ENCODE assay signal across 14 cellular contexts in the genomic region with DNA sequence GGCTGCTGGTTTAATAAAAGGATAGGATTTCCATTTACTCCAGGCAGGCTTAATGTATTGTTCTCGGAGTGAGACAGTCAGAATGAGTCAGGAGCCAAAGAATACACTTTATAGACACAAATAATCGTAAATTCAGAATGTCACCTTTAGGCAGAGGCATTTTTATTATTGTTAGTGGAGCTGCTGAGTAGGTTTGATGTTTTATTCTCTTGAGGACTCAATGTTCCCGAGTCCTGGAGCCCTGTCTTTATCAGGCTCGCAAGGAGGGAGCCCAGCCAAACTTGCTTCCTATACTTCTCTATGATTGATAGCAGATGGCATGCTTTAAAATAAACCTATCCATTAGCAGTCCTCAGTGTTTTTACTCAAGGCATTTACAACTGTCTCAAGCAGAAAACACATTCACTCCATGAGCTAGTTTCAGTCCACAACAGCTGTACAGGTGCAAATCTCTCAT.
DNase-seq lines count a peak whose midpoint lies in the region; ATAC-seq and TF ChIP-seq lines count a peak whose summit lies in the region.
"Had no signal": no experiment of that assay in that cellular context is flagged by ENCODE, and none has a peak within 500 bp of the region (broad histone marks: within the 10 kb centered on the region; RNA-seq: fewer than 3 reads in every experiment).

No MANE protein-coding gene starts in this region.

- peaks cover 5 to 19% of the 10 kb centered on the region in 2 experiments for H3K4me1 ChIP-seq in SK-N-SH (ENCODE audit: control insufficient read depth in 1 of 2, insufficient read depth in 2 of 2, low read depth in 1 of 2, low read length in 1 of 2)
- H3K4me1 ChIP-seq in foreskin keratinocyte: no peaks in the 10 kb centered on the region
- peaks cover 20% of the 10 kb centered on the region for H3K4me1 ChIP-seq in smooth muscle cell (ENCODE audit: low read depth)
- H3K4me1 ChIP-seq in A673 (ENCODE audit: insufficient read depth, low read length, poor library complexity, severe bottlenecking): peaks cover 11% of the 10 kb centered on the region
- no peaks in the 10 kb centered on the region for H3K4me1 ChIP-seq in mesendoderm (ENCODE audit: control insufficient read depth, low read depth, low read length)

- DNase-seq in NCI-H146 (lab: John Stamatoyannopoulos, UW) (peak; percentile 11), NCI-H146 treated with DMSO at 0.1 percent for 48 hours (lab: John Stamatoyannopoulos, UW; ENCODE audit: unreplicated experiment) (no peak), SK-N-SH (no peak), foreskin keratinocyte (peak; percentile 47 to 76), smooth muscle cell (lab: John Stamatoyannopoulos, UW; ENCODE audit: unreplicated experiment) (no peak), A673 (ENCODE audit: low spot score) (no peak), mesendoderm (no peak)
- no peak for DNase-seq in T-helper 2 cell treated with Interferon-gamma antibody and Interleukin-4, amounts not matched to agents 5 μg/mL and 100 μg/mL, for 36 hours (ENCODE audit: low spot score)
- DNase-seq: aorta, KG1, T-helper 17 cell, upper lobe of left lung had no signal

- H3K4me3 Mint-ChIP-seq in T-helper 2 cell treated with Interferon-gamma antibody and Interleukin-4, amounts not matched to agents 5 μg/mL and 100 μg/mL, for 36 hours: no peak overlapping the region
- H3K4me3 Mint-ChIP-seq: memory B cell, T-helper 17 cell had no signal

- H3K36me3 ChIP-seq in SK-N-SH (replicated peaks in 1 of 2; ENCODE audit: control insufficient read depth in 1 of 2, insufficient read depth in 2 of 2, low read length in 1 of 2) (no peaks in the 10 kb centered on the region), smooth muscle cell (ENCODE audit: low read depth) (no peaks in the 10 kb centered on the region), A673 (ENCODE audit: insufficient read depth, low read length, poor library complexity, severe bottlenecking) (no peaks in the 10 kb centered on the region), mesendoderm (ENCODE audit: control insufficient read depth, insufficient read depth, low read length) (no peaks in the 10 kb centered on the region)
- H3K36me3 ChIP-seq: upper lobe of left lung had no signal

- CTCF ChIA-PET in SK-N-SH (lab: Yijun Ruan, JAX): interaction anchor here (1.0 kb wide), 1 partner anchor 21 kb away, joined by 3 read pairs; no protein-coding TSS in a partner anchor
- CTCF ChIA-PET in A673 (lab: Charles Lee): interaction anchor here (0.7 kb wide), 1 partner anchor 10 kb away, joined by 3 read pairs; no protein-coding TSS in a partner anchor

- H2BK15ac ChIP-seq in mesendoderm (replicated peaks; ENCODE audit: low read depth): no peak overlapping the region

- H3K9ac ChIP-seq in SK-N-SH: peak overlapping the region; percentile 41; the same call in 1 of the 2 replicates
- no peak overlapping the region for H3K9ac ChIP-seq in smooth muscle cell (ENCODE audit: low read depth)
- H3K9ac ChIP-seq in mesendoderm (ENCODE audit: low read length): no peak overlapping the region

- no peak overlapping the region for H3K23ac ChIP-seq in mesendoderm (ENCODE audit: low read length)

- H3K9me2 ChIP-seq in SK-N-SH: no peaks in the 10 kb centered on the region

- peak overlapping the region; percentile 53 to 83; a peak in 3 of 4 replicates for H3K27ac ChIP-seq in SK-N-SH (ENCODE audit: low read depth in 2 of 2, low read length in 1 of 2)
- H3K27ac ChIP-seq in foreskin keratinocyte: no peak overlapping the region
- H3K27ac ChIP-seq in smooth muscle cell (ENCODE audit: low read depth): no peak overlapping the region
- no peak overlapping the region for H3K27ac ChIP-seq in A673 (ENCODE audit: low read depth, low read length, poor library complexity, severe bottlenecking)
- no peak overlapping the region for H3K27ac ChIP-seq in mesendoderm (ENCODE audit: low read depth, low read length)
- H3K27ac ChIP-seq: upper lobe of left lung had no signal

- H3K9me3 Mint-ChIP-seq in T-helper 2 cell treated with Interferon-gamma antibody and Interleukin-4, amounts not matched to agents 5 μg/mL and 100 μg/mL, for 36 hours: no peaks in the 10 kb centered on the region
- H3K9me3 Mint-ChIP-seq: memory B cell had no signal

- no peak for TF ChIP-seq CTCF in SK-N-SH (IDR thresholded peaks at IDR 0.05)
- TF ChIP-seq CTCF in foreskin keratinocyte (conservative IDR thresholded peaks at IDR 0.05): no peak
- TF ChIP-seq CTCF in smooth muscle cell (IDR thresholded peaks at IDR 0.05; ENCODE audit: borderline replicate concordance, insufficient read depth, poor library complexity, severe bottlenecking): no peak
- no peak for TF ChIP-seq CTCF in A673 (conservative IDR thresholded peaks at IDR 0.05; ENCODE audit: low read depth, low read length)

- H4K20me1 ChIP-seq in SK-N-SH (ENCODE audit: insufficient read depth) (no peaks in the 10 kb centered on the region), smooth muscle cell (ENCODE audit: low read depth) (no peaks in the 10 kb centered on the region)

- H3K56ac ChIP-seq in mesendoderm (ENCODE audit: low read length): no peak overlapping the region

- ATAC-seq in foreskin keratinocyte: peak; percentile 94
- ATAC-seq: T-helper 17 cell had no signal

- no TSS peak for BruUV-seq in A673 (replicated peaks; lab: Mats Ljungman, UMichigan)

- H3K4me3 ChIP-seq in SK-N-SH (ENCODE audit: low read depth in 2 of 2, low read length in 1 of 2) (no peak overlapping the region; a peak in 1 of 4 replicates), smooth muscle cell (no peak overlapping the region), A673 (ENCODE audit: low read depth, low read length, poor library complexity, severe bottlenecking) (no peak overlapping the region), mesendoderm (ENCODE audit: low read length) (no peak overlapping the region)
- H3K4me3 ChIP-seq: upper lobe of left lung had no signal

- no peaks in the 10 kb centered on the region for H3K27me3 ChIP-seq in SK-N-SH (ENCODE audit: insufficient read depth)
- no peaks in the 10 kb centered on the region for H3K27me3 ChIP-seq in foreskin keratinocyte
- H3K27me3 ChIP-seq in smooth muscle cell (ENCODE audit: low read depth): no peaks in the 10 kb centered on the region
- H3K27me3 ChIP-seq in A673 (replicated peaks; ENCODE audit: insufficient read depth, low read depth, low read length, poor library complexity): no peaks in the 10 kb centered on the region
- no peaks in the 10 kb centered on the region for H3K27me3 ChIP-seq in mesendoderm (ENCODE audit: insufficient read depth, low read length, poor library complexity)
- H3K27me3 ChIP-seq: upper lobe of left lung had no signal

- no peaks in the 10 kb centered on the region for H3K36me3 Mint-ChIP-seq in T-helper 2 cell treated with Interferon-gamma antibody and Interleukin-4, amounts not matched to agents 5 μg/mL and 100 μg/mL, for 36 hours (ENCODE audit: low read depth)
- H3K36me3 Mint-ChIP-seq: memory B cell had no signal

- intact Hi-C loops in A673 (cut with micrococcal nuclease; ENCODE audit: unreplicated experiment): no loop called here

- H3K9me3 ChIP-seq in SK-N-SH (no peaks in the 10 kb centered on the region), smooth muscle cell (replicated peaks; ENCODE audit: low read depth) (no peaks in the 10 kb centered on the region), A673 (ENCODE audit: low read depth, low read length, poor library complexity, severe bottlenecking) (no peaks in the 10 kb centered on the region)
- H3K9me3 ChIP-seq: upper lobe of left lung had no signal

- H2BK5ac ChIP-seq in mesendoderm (ENCODE audit: low read length): no peak overlapping the region

- H3K4me1 Mint-ChIP-seq in T-helper 2 cell treated with Interferon-gamma antibody and Interleukin-4, amounts not matched to agents 5 μg/mL and 100 μg/mL, for 36 hours (ENCODE audit: low read depth): no peaks in the 10 kb centered on the region
- H3K4me1 Mint-ChIP-seq: memory B cell, T-helper 17 cell had no signal

- H3F3A ChIP-seq in SK-N-SH (replicated peaks; ENCODE audit: insufficient read depth) (peaks cover 28% of the 10 kb centered on the region), smooth muscle cell (ENCODE audit: low read depth) (no peaks in the 10 kb centered on the region)

- no peak overlapping the region for H3K4ac ChIP-seq in mesendoderm (ENCODE audit: low read depth, low read length)

- H2AK5ac ChIP-seq in mesendoderm (ENCODE audit: low read length): no peak overlapping the region

- no peak overlapping the region for H4K8ac ChIP-seq in mesendoderm (ENCODE audit: low read depth, low read length)

- peak overlapping the region; percentile 52 for H2AFZ ChIP-seq in SK-N-SH (ENCODE audit: low read depth)
- peak overlapping the region; percentile 15 for H2AFZ ChIP-seq in smooth muscle cell (ENCODE audit: low read depth)

- H3K4me2 ChIP-seq in SK-N-SH: peak overlapping the region; percentile 63
- H3K4me2 ChIP-seq in smooth muscle cell: peak overlapping the region; percentile 7
- H3K4me2 ChIP-seq in mesendoderm (ENCODE audit: low read length): no peak overlapping the region

- H3K27me3 Mint-ChIP-seq in T-helper 2 cell treated with Interferon-gamma antibody and Interleukin-4, amounts not matched to agents 5 μg/mL and 100 μg/mL, for 36 hours (ENCODE audit: low read depth): no peaks in the 10 kb centered on the region
- H3K27me3 Mint-ChIP-seq: memory B cell, progenitor cell of endocrine pancreas had no signal

- 5% methylated on average over 4 of the region's 4 CpGs for WGBS in SK-N-SH (ENCODE audit: low lambda C conversion rate)
- WGBS in smooth muscle cell (ENCODE audit: low lambda C conversion rate): 48% methylated on average over 4 of the region's 4 CpGs
- WGBS in mesendoderm (ENCODE audit: extremely low coverage, insufficient coverage, low lambda C conversion rate): no CpG with 5 or more reads among the region's 4 CpGs

- POLR2A ChIA-PET in SK-N-SH (lab: Yijun Ruan, JAX) (no interaction called here), A673 (lab: Charles Lee; ENCODE audit: low non-redundant PET) (no interaction called here)

- no peak overlapping the region for H4K5ac ChIP-seq in mesendoderm (ENCODE audit: low read length)

- H3K79me2 ChIP-seq in SK-N-SH (ENCODE audit: insufficient read depth): no peaks in the 10 kb centered on the region
- H3K79me2 ChIP-seq in smooth muscle cell (ENCODE audit: low read depth): no peaks in the 10 kb centered on the region
- H3K79me2 ChIP-seq in mesendoderm (ENCODE audit: control insufficient read depth, insufficient read depth, low read length): no peaks in the 10 kb centered on the region

- no peak for TF ChIP-seq RAD21 in SK-N-SH (IDR thresholded peaks at IDR 0.05; ENCODE audit: low read length)

- H2BK120ac ChIP-seq in mesendoderm (ENCODE audit: low read depth, low read length): no peak overlapping the region

- no peak overlapping the region for H3K27ac Mint-ChIP-seq in T-helper 2 cell treated with Interferon-gamma antibody and Interleukin-4, amounts not matched to agents 5 μg/mL and 100 μg/mL, for 36 hours
- H3K27ac Mint-ChIP-seq: memory B cell, progenitor cell of endocrine pancreas, T-helper 17 cell had no signal

- no peak overlapping the region for H3K18ac ChIP-seq in mesendoderm (ENCODE audit: low read length)

- no peaks in the 10 kb centered on the region for H3K79me1 ChIP-seq in mesendoderm (ENCODE audit: low read length)

- TF ChIP-seq EP300 in SK-N-SH (IDR thresholded peaks at IDR 0.05; ENCODE audit: borderline replicate concordance in 1 of 2, low read depth in 1 of 2, low read length in 1 of 2): peak; percentile 15 to 57; a peak in 1 of 4 replicates

TF ChIP-seq in SK-N-SH, 30 proteins besides CTCF, POLR2A, EP300 and RAD21 (continues in another document):
- no peak for TF ChIP-seq ELF1 (IDR thresholded peaks at IDR 0.05)
- TF ChIP-seq GABPA (IDR thresholded peaks at IDR 0.05; ENCODE audit: low read depth): no peak

Comparison
In these comparisons a context has a peak if more than half of its experiments do, and no peak if none do; other contexts are left out.
1. DNase-seq: peak in NCI-H146 (single experiment) and foreskin keratinocyte (2 of 2); none in NCI-H146 treated with DMSO at 0.1 percent for 48 hours (single experiment), SK-N-SH (single experiment), smooth muscle cell (single experiment), A673 (single experiment), mesendoderm (single experiment) and T-helper 2 cell treated with Interferon-gamma antibody and Interleukin-4, amounts not matched to agents 5 μg/mL and 100 μg/mL, for 36 hours (single experiment).
2. H3K27ac ChIP-seq: peak in SK-N-SH (2 of 2); none in foreskin keratinocyte (single experiment), smooth muscle cell (single experiment), A673 (single experiment) and mesendoderm (single experiment).